13 cellular contexts compared by ENCODE assay signal in the genomic region with DNA sequence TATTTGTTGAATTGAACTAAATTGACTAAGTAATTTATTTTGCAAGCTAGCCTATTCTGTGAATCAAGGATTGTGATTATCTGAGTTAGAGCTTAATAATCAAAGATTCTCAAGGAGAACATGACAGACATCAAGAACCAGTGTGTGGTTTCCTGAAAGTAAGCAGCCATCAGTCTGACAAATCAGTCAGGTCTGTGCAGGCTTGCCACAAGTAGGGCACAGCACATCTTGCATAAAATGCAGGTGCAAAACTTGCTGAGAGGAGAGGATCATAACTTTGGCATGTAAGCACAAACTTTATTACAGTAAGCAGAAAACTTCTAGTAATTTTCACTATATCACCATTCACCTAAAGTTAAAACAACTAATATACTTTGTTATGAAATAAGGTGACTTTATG. TPM values are rescaled to one million over a fixed set of nuclear protein-coding genes. Genes with fewer than 3 reads are reported as not detected.
DNase-seq lines count a peak whose midpoint lies in the region; ATAC-seq lines count a peak whose summit lies in the region.
"Had no signal": no experiment of that assay in that cellular context is flagged by ENCODE, and none has a peak within 500 bp of the region (broad histone marks: within the 10 kb centered on the region; RNA-seq: fewer than 3 reads in every experiment).

No MANE protein-coding gene starts in this region.

- H3K4me1 Mint-ChIP-seq in activated naive CD8-positive, alpha-beta T cell (ENCODE audit: low read depth), result peaks cover 56% of the 10 kb centered on the region
- peaks cover 45% of the 10 kb centered on the region for H3K4me1 Mint-ChIP-seq in activated naive CD8-positive, alpha-beta T cell treated with anti-CD3 and anti-CD28 coated beads, Interleukin-2, amount 50 U/mL, for 24 hours
- H3K4me1 Mint-ChIP-seq in activated CD8-positive, alpha-beta T cell treated with anti-CD3 and anti-CD28 coated beads, Interleukin-2, amount 10 ng/mL, durations not matched to agents 7 days and 5 days (ENCODE audit: low read depth), result peaks cover 28% of the 10 kb centered on the region

- no peaks in the 10 kb centered on the region for H3K27me3 Mint-ChIP-seq in activated naive CD8-positive, alpha-beta T cell
- H3K27me3 Mint-ChIP-seq in activated naive CD8-positive, alpha-beta T cell treated with anti-CD3 and anti-CD28 coated beads, Interleukin-2, amount 50 U/mL, for 24 hours, result no peaks in the 10 kb centered on the region
- no peaks in the 10 kb centered on the region for H3K27me3 Mint-ChIP-seq in activated CD8-positive, alpha-beta T cell treated with anti-CD3 and anti-CD28 coated beads, Interleukin-2, amount 10 ng/mL, durations not matched to agents 7 days and 5 days (ENCODE audit: low read depth)
- H3K27me3 Mint-ChIP-seq: type B pancreatic cell had no signal

- CTCF ChIA-PET in activated CD8-positive, alpha-beta T cell treated with anti-CD3 and anti-CD28 coated beads, Interleukin-2, amount 10 ng/mL, durations not matched to agents 7 days and 5 days (lab: Charles Lee), result no interaction called here

- H3K36me3 Mint-ChIP-seq in activated naive CD8-positive, alpha-beta T cell, result peaks cover 4% of the 10 kb centered on the region
- peaks cover 24% of the 10 kb centered on the region for H3K36me3 Mint-ChIP-seq in activated naive CD8-positive, alpha-beta T cell treated with anti-CD3 and anti-CD28 coated beads, Interleukin-2, amount 50 U/mL, for 24 hours (ENCODE audit: low read depth)
- no peaks in the 10 kb centered on the region for H3K36me3 Mint-ChIP-seq in activated CD8-positive, alpha-beta T cell treated with anti-CD3 and anti-CD28 coated beads, Interleukin-2, amount 10 ng/mL, durations not matched to agents 7 days and 5 days (ENCODE audit: low read depth)
- H3K36me3 Mint-ChIP-seq: type B pancreatic cell had no signal

- no peaks in the 10 kb centered on the region for H3K9me3 Mint-ChIP-seq in activated naive CD8-positive, alpha-beta T cell (ENCODE audit: low read depth)
- no peaks in the 10 kb centered on the region for H3K9me3 Mint-ChIP-seq in activated naive CD8-positive, alpha-beta T cell treated with anti-CD3 and anti-CD28 coated beads, Interleukin-2, amount 50 U/mL, for 24 hours
- H3K9me3 Mint-ChIP-seq in activated CD8-positive, alpha-beta T cell treated with anti-CD3 and anti-CD28 coated beads, Interleukin-2, amount 10 ng/mL, durations not matched to agents 7 days and 5 days (ENCODE audit: insufficient read depth), result no peaks in the 10 kb centered on the region
- H3K9me3 Mint-ChIP-seq: type B pancreatic cell had no signal

- POLR2A ChIA-PET in activated CD8-positive, alpha-beta T cell treated with anti-CD3 and anti-CD28 coated beads, Interleukin-2, amount 10 ng/mL, durations not matched to agents 7 days and 5 days (lab: Charles Lee), result interaction anchor here (0.6 to 0.7 kb wide), 2 partner anchors 10 to 22 kb away, joined by 4 to 6 read pairs; no protein-coding TSS in a partner anchor

- DNase-seq in activated naive CD8-positive, alpha-beta T cell treated with anti-CD3 and anti-CD28 coated beads, Interleukin-2, amount 50 U/mL, for 24 hours, result no peak
- DNase-seq in Jurkat, Clone E6-1 (ENCODE audit: low read depth, low spot score), result peak; percentile 93
- DNase-seq in activated CD8-positive, alpha-beta T cell treated with anti-CD3 and anti-CD28 coated beads, Interleukin-2, amount 10 ng/mL, durations not matched to agents 7 days and 5 days, result peak; percentile 42
- DNase-seq in kidney tubule cell (ENCODE audit: low spot score), result peak; percentile 41
- no peak for DNase-seq in NCI-H446 (lab: John Stamatoyannopoulos, UW)
- DNase-seq in NCI-H2171 treated with DMSO at 0.1 percent for 48 hours (lab: John Stamatoyannopoulos, UW), result no peak
- DNase-seq in NCI-H187 (lab: John Stamatoyannopoulos, UW), result no peak
- DNase-seq: esophagus squamous epithelium, hippocampal formation, psoas muscle had no signal

- no peak for ATAC-seq in activated naive CD8-positive, alpha-beta T cell treated with anti-CD3 and anti-CD28 coated beads, Interleukin-2, amount 50 U/mL, for 24 hours
- ATAC-seq in activated CD8-positive, alpha-beta T cell treated with anti-CD3 and anti-CD28 coated beads, Interleukin-2, amount 10 ng/mL, durations not matched to agents 7 days and 5 days, result peak; percentile 84
- ATAC-seq: left lobe of liver, psoas muscle had no signal

- H3K27ac Mint-ChIP-seq in activated naive CD8-positive, alpha-beta T cell, result peak overlapping the region; percentile 82
- H3K27ac Mint-ChIP-seq in activated naive CD8-positive, alpha-beta T cell treated with anti-CD3 and anti-CD28 coated beads, Interleukin-2, amount 50 U/mL, for 24 hours, result no peak overlapping the region
- peak overlapping the region; percentile 21 for H3K27ac Mint-ChIP-seq in activated CD8-positive, alpha-beta T cell treated with anti-CD3 and anti-CD28 coated beads, Interleukin-2, amount 10 ng/mL, durations not matched to agents 7 days and 5 days
- H3K27ac Mint-ChIP-seq: type B pancreatic cell had no signal

- peak overlapping the region; percentile 38 for H3K4me3 Mint-ChIP-seq in activated naive CD8-positive, alpha-beta T cell
- H3K4me3 Mint-ChIP-seq in activated naive CD8-positive, alpha-beta T cell treated with anti-CD3 and anti-CD28 coated beads, Interleukin-2, amount 50 U/mL, for 24 hours, result no peak overlapping the region
- no peak overlapping the region for H3K4me3 Mint-ChIP-seq in activated CD8-positive, alpha-beta T cell treated with anti-CD3 and anti-CD28 coated beads, Interleukin-2, amount 10 ng/mL, durations not matched to agents 7 days and 5 days
- H3K4me3 Mint-ChIP-seq: type B pancreatic cell had no signal

- H3K4me3 ChIP-seq in Jurkat, Clone E6-1 (ENCODE audit: low read length), result no peak overlapping the region
- H3K4me3 ChIP-seq: esophagus squamous epithelium, psoas muscle had no signal

RNA-seq across cellular contexts. Expression of gene FAM241A, which starts 22.5 kb away (rescaled TPM):
- polyA plus RNA-seq in Jurkat, Clone E6-1 (2012; ENCODE audit: insufficient read depth, insufficient read length), result 0.80 TPM
- total RNA-seq in activated CD8-positive, alpha-beta T cell treated with anti-CD3 and anti-CD28 coated beads, Interleukin-2, amount 10 ng/mL, durations not matched to agents 7 days and 5 days, result 1 to 10 TPM; 1.2 to 1.3 TPM

Comparison
In these comparisons a context has a peak if more than half of its experiments do, and no peak if none do; other contexts are left out.
1. DNase-seq: peak in Jurkat, Clone E6-1 (single experiment), activated CD8-positive, alpha-beta T cell treated with anti-CD3 and anti-CD28 coated beads, Interleukin-2, amount 10 ng/mL, durations not matched to agents 7 days and 5 days (single experiment) and kidney tubule cell (single experiment); none in activated naive CD8-positive, alpha-beta T cell treated with anti-CD3 and anti-CD28 coated beads, Interleukin-2, amount 50 U/mL, for 24 hours (single experiment), NCI-H446 (0 of 2), NCI-H2171 treated with DMSO at 0.1 percent for 48 hours (single experiment) and NCI-H187 (0 of 2).